9 cellular contexts compared by ENCODE assay signal in genomic region chr19:46861691-46862503, GRCh38. TPM values are rescaled to one million over a fixed set of nuclear protein-coding genes. Genes with fewer than 3 reads are reported as not detected.
DNase-seq lines count a peak whose midpoint lies in the region; ATAC-seq and TF ChIP-seq lines count a peak whose summit lies in the region.
"Had no signal": no experiment of that assay in that cellular context is flagged by ENCODE, and none has a peak within 500 bp of the region (broad histone marks: within the 10 kb centered on the region; RNA-seq: fewer than 3 reads in every experiment).

No MANE protein-coding gene starts in this region.

- no peak overlapping the region for H3K27ac Mint-ChIP-seq in activated CD4-positive, alpha-beta T cell treated with anti-CD3 and anti-CD28 coated beads, Interleukin-2, amount 10 ng/mL, durations not matched to agents 24 days and 14 days
- H3K27ac Mint-ChIP-seq in endodermal cell = no peak overlapping the region
- H3K27ac Mint-ChIP-seq: brain had no signal

- H3K4me1 Mint-ChIP-seq in activated CD4-positive, alpha-beta T cell treated with anti-CD3 and anti-CD28 coated beads, Interleukin-2, amount 10 ng/mL, durations not matched to agents 24 days and 14 days = peaks cover 15% of the 10 kb centered on the region
- H3K4me1 Mint-ChIP-seq in endodermal cell = peaks cover 23% of the 10 kb centered on the region

- H3K4me3 Mint-ChIP-seq in activated CD4-positive, alpha-beta T cell treated with anti-CD3 and anti-CD28 coated beads, Interleukin-2, amount 10 ng/mL, durations not matched to agents 24 days and 14 days = no peak overlapping the region
- no peak overlapping the region for H3K4me3 Mint-ChIP-seq in endodermal cell

- H3K36me3 Mint-ChIP-seq in activated CD4-positive, alpha-beta T cell treated with anti-CD3 and anti-CD28 coated beads, Interleukin-2, amount 10 ng/mL, durations not matched to agents 24 days and 14 days (ENCODE audit: low read depth) = peaks cover 10% of the 10 kb centered on the region
- H3K36me3 Mint-ChIP-seq in endodermal cell (ENCODE audit: low read depth) = peaks cover 10% of the 10 kb centered on the region
- H3K36me3 Mint-ChIP-seq: brain had no signal

- H3K27me3 Mint-ChIP-seq in activated CD4-positive, alpha-beta T cell treated with anti-CD3 and anti-CD28 coated beads, Interleukin-2, amount 10 ng/mL, durations not matched to agents 24 days and 14 days = no peaks in the 10 kb centered on the region
- peaks cover 5% of the 10 kb centered on the region for H3K27me3 Mint-ChIP-seq in endodermal cell (ENCODE audit: insufficient read depth)
- H3K27me3 Mint-ChIP-seq: brain had no signal

- no peak for TF ChIP-seq CTCF in endodermal cell (conservative IDR thresholded peaks at IDR 0.05)
- TF ChIP-seq CTCF in parathyroid adenoma (IDR thresholded peaks at IDR 0.05) = no peak

- no peak for ATAC-seq in HG03378 (IDR thresholded peaks at IDR 0.05; ENCODE audit: unreplicated experiment)
- no peak for ATAC-seq in GM21360 (IDR thresholded peaks at IDR 0.05; ENCODE audit: unreplicated experiment)
- no peak for ATAC-seq in GM18868 (IDR thresholded peaks at IDR 0.05; ENCODE audit: unreplicated experiment)

- H3K27ac ChIP-seq in endodermal cell (ENCODE audit: low read depth, low read length) = no peak overlapping the region
- H3K27ac ChIP-seq in parathyroid adenoma = peak overlapping the region; percentile 65

- intact Hi-C loops in activated CD4-positive, alpha-beta T cell treated with anti-CD3 and anti-CD28 coated beads, Interleukin-2, amount 10 ng/mL, durations not matched to agents 24 days and 14 days (cut with micrococcal nuclease) = loop anchor here (2.0 to 10.0 kb wide), 3 partner anchors 53 to 395 kb away; partner anchors contain the start of gene CCDC9

- DNase-seq in activated CD4-positive, alpha-beta T cell treated with anti-CD3 and anti-CD28 coated beads, Interleukin-2, amount 10 ng/mL, durations not matched to agents 24 days and 14 days = peak; percentile 70
- no peak for DNase-seq in activated CD4-positive, alpha-beta T cell treated with anti-CD3 and anti-CD28 coated beads for 1 hour
- peak; percentile 61 for DNase-seq in NCI-H69 (lab: John Stamatoyannopoulos, UW)
- DNase-seq in endodermal cell = peak; percentile 65

- H3K36me3 ChIP-seq in endodermal cell (ENCODE audit: control insufficient read depth, insufficient read depth, low read length) (no peaks in the 10 kb centered on the region), parathyroid adenoma (ENCODE audit: control insufficient read depth, insufficient read depth, low read length) (no peaks in the 10 kb centered on the region)

- H3K79me2 ChIP-seq in parathyroid adenoma = peaks cover 36% of the 10 kb centered on the region

- H3K4me3 ChIP-seq in endodermal cell (ENCODE audit: low read length) (peak overlapping the region; percentile 89), parathyroid adenoma (ENCODE audit: low read depth, low read length) (peak overlapping the region; percentile 56)

- WGBS in endodermal cell (ENCODE audit: insufficient coverage in 1 of 2, insufficient read length in 1 of 2), 2 experiments = 0 to 1% methylated on average over 16 to 19 of the region's 19 CpGs

- H3K4me2 ChIP-seq in parathyroid adenoma (ENCODE audit: low read length) = peak overlapping the region; percentile 69

- H3K27me3 ChIP-seq in endodermal cell (ENCODE audit: control insufficient read depth, insufficient read depth, low read length, poor library complexity, severe bottlenecking) = peaks cover 34% of the 10 kb centered on the region
- H3K27me3 ChIP-seq in parathyroid adenoma (ENCODE audit: control insufficient read depth, insufficient read depth, low read length) = no peaks in the 10 kb centered on the region

- no peaks in the 10 kb centered on the region for H3K9me3 Mint-ChIP-seq in activated CD4-positive, alpha-beta T cell treated with anti-CD3 and anti-CD28 coated beads, Interleukin-2, amount 10 ng/mL, durations not matched to agents 24 days and 14 days
- H3K9me3 Mint-ChIP-seq in endodermal cell = no peaks in the 10 kb centered on the region

- H3K9ac ChIP-seq in endodermal cell (ENCODE audit: extremely low read depth, low read length, poor library complexity, severe bottlenecking) (peak overlapping the region; percentile 50), parathyroid adenoma (no peak overlapping the region)

- no peaks in the 10 kb centered on the region for H3K9me3 ChIP-seq in endodermal cell (ENCODE audit: control insufficient read depth, low read length)
- H3K9me3 ChIP-seq in parathyroid adenoma (ENCODE audit: control insufficient read depth, low read length) = no peaks in the 10 kb centered on the region

- peak overlapping the region; percentile 46 for H2AFZ ChIP-seq in parathyroid adenoma

- peaks cover 7% of the 10 kb centered on the region for H3K4me1 ChIP-seq in endodermal cell (ENCODE audit: control insufficient read depth, insufficient read depth, low read length)
- peaks cover 31% of the 10 kb centered on the region for H3K4me1 ChIP-seq in parathyroid adenoma

RNA-seq across cellular contexts. Expression of gene ARHGAP35, which starts 1.1 kb away (rescaled TPM):
- total RNA-seq in activated CD4-positive, alpha-beta T cell treated with anti-CD3 and anti-CD28 coated beads, Interleukin-2, amount 10 ng/mL, durations not matched to agents 24 days and 14 days = 21.9 and 25.6 TPM in 2 replicates
- 10 to 100 TPM; 41.4 to 41.6 TPM for total RNA-seq in endodermal cell
- polyA plus RNA-seq in endodermal cell (2013, experiment 1 of 2) = 42.6 TPM
- 40.6 TPM for polyA plus RNA-seq in endodermal cell (2013, experiment 2 of 2)

RNA-seq across cellular contexts. Expression of gene AP2S1, which starts 11.3 kb away (rescaled TPM):
- 100 and 112 TPM in 2 replicates for total RNA-seq in activated CD4-positive, alpha-beta T cell treated with anti-CD3 and anti-CD28 coated beads, Interleukin-2, amount 10 ng/mL, durations not matched to agents 24 days and 14 days
- 100 to 1,000 TPM; 162 to 214 TPM for total RNA-seq in endodermal cell
- 187 TPM for polyA plus RNA-seq in endodermal cell (2013, experiment 1 of 2)
- polyA plus RNA-seq in endodermal cell (2013, experiment 2 of 2) = 181 TPM
